Comparison of ENCODE assay signal across 27 cellular contexts in genomic region chr3:169695051-169695450, GRCh38. TPM values are rescaled to one million over a fixed set of nuclear protein-coding genes. Genes with fewer than 3 reads are reported as not detected.
"Had no signal": no experiment of that assay in that cellular context is flagged by ENCODE, and none has a peak within 500 bp of the region (broad histone marks: within the 10 kb centered on the region; RNA-seq: fewer than 3 reads in every experiment).

No MANE protein-coding gene starts in this region.

- H3K36me3 ChIP-seq: adrenal gland, cardiac muscle cell, MG63, Peyer's patch, SJSA1 had no signal

- ATAC-seq: activated CD4-positive, CD25-positive, alpha-beta regulatory T cell treated with anti-CD3 and anti-CD28 coated beads, Interleukin-2, amount 50 U/mL, for 24 hours; activated CD8-positive, alpha-beta T cell treated with anti-CD3 and anti-CD28 coated beads for 36 hours; activated T-cell treated with anti-CD3 and anti-CD28 coated beads, Interleukin-2, amount 50 U/mL, for 72 hours; body of pancreas; SK-N-SH treated with all-trans-retinoic acid at 6 μM for 48 hours had no signal

- H3K4me3 ChIP-seq: adrenal gland, body of pancreas, cardiac muscle cell, MG63, Peyer's patch, SJSA1 had no signal

- H3K4me1 ChIP-seq: adrenal gland, body of pancreas, Peyer's patch, SJSA1 had no signal

- DNase-seq: activated CD4-positive, alpha-beta T cell treated with anti-CD3 and anti-CD28 coated beads for 4 hours; activated CD8-positive, alpha-beta memory T cell treated with anti-CD3 and anti-CD28 coated beads, Interleukin-2, amount 50 U/mL, for 4 hours; activated CD8-positive, alpha-beta T cell treated with anti-CD3 and anti-CD28 coated beads for 36 hours; activated gamma-delta T cell treated with Interleukin-2 at 50 U/mL for 16 hours; activated naive CD4-positive, alpha-beta T cell treated with anti-CD3 and anti-CD28 coated beads, Interleukin-2, amount 10 ng/mL, durations not matched to agents 7 days and 5 days; activated naive CD8-positive, alpha-beta T cell treated with anti-CD3 and anti-CD28 coated beads for 36 hours; activated T-cell treated with anti-CD3 and anti-CD28 coated beads, Interleukin-2, amount 50 U/mL, for 72 hours; adrenal gland; aorta; body of pancreas; MG63; MV-4-11; NCI-H1092 treated with DMSO at 0.1 percent for 48 hours; NCI-H1417 treated with DMSO at 0.1 percent for 48 hours; NCI-H1694; NCI-H2029; NCI-H2107; NCI-H510A treated with DMSO at 0.1 percent for 48 hours; Peyer's patch; Right ventricle myocardium superior; SW 1271 had no signal

- H3K27me3 ChIP-seq: body of pancreas, cardiac muscle cell, MG63, Peyer's patch, SJSA1 had no signal

- H3K9me3 ChIP-seq: adrenal gland, body of pancreas, MG63, Peyer's patch, SJSA1 had no signal

RNA-seq across cellular contexts. Expression of gene MECOM, which starts 31.5 kb away (rescaled TPM):
- total RNA-seq: activated CD8-positive, alpha-beta T cell treated with anti-CD3 and anti-CD28 coated beads for 36 hours; activated naive CD8-positive, alpha-beta T cell treated with anti-CD3 and anti-CD28 coated beads for 36 hours; activated T-cell treated with anti-CD3 and anti-CD28 coated beads, Interleukin-2, amount 50 U/mL, for 72 hours; activated T-helper 2 cell treated with anti-CD3 and anti-CD28 coated beads, Interferon-gamma antibody, Interleukin-2, Interleukin-4, amounts not matched to agents 10 μg/mL and 5 μg/mL and 100 μg/mL, durations not matched to agents 14 hours and 24 hours and 36 hours; T-helper 1 cell treated with Interleukin-12 subunit alpha and Interleukin-12 subunit beta and Interleukin-4 antibody, amounts not matched to agents 30 ng/mL and 1 ng/mL, for 36 hours had no signal
